Comparison of ENCODE assay signal across 8 cellular contexts in genomic region chr1:110962892-110963665, GRCh38. TPM values are rescaled to one million over a fixed set of nuclear protein-coding genes. Genes with fewer than 3 reads are reported as not detected.
A peak's percentile ranks its signal among the peaks of the same experiment; 100 is the strongest.
DNase-seq lines count a peak whose midpoint lies in the region; ATAC-seq, FAIRE-seq and TF ChIP-seq lines count a peak whose summit lies in the region.

No MANE protein-coding gene starts in this region.

- peaks cover 20% of the 10 kb centered on the region for H3K36me3 Mint-ChIP-seq in central memory CD8-positive, alpha-beta T cell (ENCODE audit: insufficient read depth)

- H3K9me3 Mint-ChIP-seq in central memory CD8-positive, alpha-beta T cell = peaks cover 31% of the 10 kb centered on the region

- H3K27ac ChIP-seq in kidney (ENCODE audit: low read depth in 2 of 2, low read length in 2 of 2) = peak overlapping the region; percentile 94 to 98

- peaks cover 0 to 26% of the 10 kb centered on the region in 2 donors for H3K9me3 ChIP-seq in kidney (ENCODE audit: control insufficient read depth in 1 of 2, low read length in 2 of 2)

- peak overlapping the region; percentile 99 for H3K27ac Mint-ChIP-seq in central memory CD8-positive, alpha-beta T cell (ENCODE audit: low read depth)

- peak; percentile 42 for ATAC-seq in GM18502 (IDR thresholded peaks at IDR 0.05; ENCODE audit: poor library complexity, unreplicated experiment)
- ATAC-seq in HG03045 (IDR thresholded peaks at IDR 0.05; ENCODE audit: unreplicated experiment) = peak; percentile 38
- ATAC-seq in central memory CD8-positive, alpha-beta T cell (replicated peaks; ENCODE audit: extremely low read depth, poor library complexity, severe bottlenecking) = peak; percentile 39
- no peak for ATAC-seq in HG03521 (IDR thresholded peaks at IDR 0.05; ENCODE audit: unreplicated experiment)

- H3K9ac ChIP-seq in kidney (ENCODE audit: low read length in 2 of 2) = peak overlapping the region; percentile 77 to 85

- peaks cover 0 to 2% of the 10 kb centered on the region in 2 donors for H3K4me1 ChIP-seq in kidney (ENCODE audit: control insufficient read depth in 1 of 2, insufficient read depth in 1 of 2, low read depth in 1 of 2, low read length in 2 of 2)

- H3K4me3 ChIP-seq in kidney (ENCODE audit: low read length in 2 of 2) = peak overlapping the region; percentile 91

- H3K4me1 Mint-ChIP-seq in central memory CD8-positive, alpha-beta T cell = peaks cover 38% of the 10 kb centered on the region

- H3K4me3 Mint-ChIP-seq in central memory CD8-positive, alpha-beta T cell = peak overlapping the region; percentile 82

- TF ChIP-seq CTCF in kidney (IDR thresholded peaks at IDR 0.05; ENCODE audit: borderline replicate concordance, extremely low read depth, insufficient read depth) = no peak

- H3K36me3 ChIP-seq in kidney (ENCODE audit: control insufficient read depth in 1 of 2, insufficient read depth in 2 of 2, low read length in 2 of 2) = no peaks in the 10 kb centered on the region

- peaks cover 9% of the 10 kb centered on the region for H3K27me3 Mint-ChIP-seq in central memory CD8-positive, alpha-beta T cell

- DNase-seq in NCI-H2196 treated with DMSO at 0.1 percent for 48 hours (lab: John Stamatoyannopoulos, UW; ENCODE audit: unreplicated experiment) (peak; percentile 38), kidney (peak; percentile 85)
- DNase-seq in activated CD4-positive, CD25-positive, alpha-beta regulatory T cell treated with anti-CD3 and anti-CD28 coated beads, Interleukin-2, amount 50 U/mL, for 72 hours = peak; percentile 61
- peak; percentile 49 to 55 for DNase-seq in central memory CD8-positive, alpha-beta T cell (ENCODE audit: low spot score in 2 of 2)
- peak; percentile 34 to 42 for DNase-seq in stimulated activated CD4-positive, alpha-beta T cell treated with anti-CD3 and anti-CD28 coated beads, Interleukin-15, amount 100 ng/mL, for 1 hour (ENCODE audit: low read depth in 1 of 2, low spot score in 1 of 2)

- intact Hi-C loops in kidney (cut with DNase I) = no loop called here

- FAIRE-seq in kidney (lab: Jason Lieb, UNC) = no peak

RNA-seq across cellular contexts. Expression of gene LRIF1, which starts 0.6 kb away (rescaled TPM):
- total RNA-seq in kidney = 12.3 TPM
- 5.2 TPM for polyA plus RNA-seq in kidney (ENCODE audit: insufficient read depth, low read depth, low replicate concordance)
